In the genomic region with DNA sequence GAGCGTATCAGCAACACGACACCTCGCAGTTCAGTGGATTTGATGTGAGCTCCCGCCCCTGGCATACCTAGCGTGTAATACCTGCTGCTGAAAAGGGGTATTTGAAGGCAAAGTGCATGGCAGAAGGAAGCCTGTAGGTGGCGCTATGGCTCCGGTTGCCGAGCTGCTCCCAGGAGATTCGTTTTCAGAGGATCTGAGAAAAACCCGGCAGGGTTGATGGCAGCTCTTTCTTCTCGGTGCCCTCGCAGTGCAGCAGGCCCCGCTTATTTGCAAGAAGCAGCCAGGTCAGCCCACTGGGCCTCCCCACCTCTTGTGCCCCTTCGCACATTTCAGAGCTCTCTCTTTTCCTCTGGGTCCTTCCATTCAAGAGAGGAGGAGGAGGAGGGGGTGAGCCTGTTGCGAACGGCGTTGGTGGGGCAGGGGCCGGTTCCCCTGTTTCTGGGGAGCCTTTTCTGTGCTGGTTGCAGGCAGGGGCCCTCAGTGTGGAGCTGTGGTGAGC, we compare ENCODE assay signal across 2 cellular contexts.
A peak's percentile ranks its signal among the peaks of the same experiment; 100 is the strongest.
TF ChIP-seq lines count a peak whose summit lies in the region.

No MANE protein-coding gene starts in this region.

TF ChIP-seq in HEK293, 187 proteins besides CTCF, POLR2A, EP300 and RAD21 (continued from another document):
- TF ChIP-seq ZNF530 (tag by site-specific recombination; IDR thresholded peaks at IDR 0.05; ENCODE audit: low read depth) (no peak), ZNF660 (tag by site-specific recombination; IDR thresholded peaks at IDR 0.05) (peak; percentile 43; the same call in 1 of the 2 replicates), BCL11A (tag by site-specific recombination; IDR thresholded peaks at IDR 0.05; ENCODE audit: low read depth) (no peak), ZNF501 (tag by site-specific recombination; IDR thresholded peaks at IDR 0.05) (no peak), ZNF416 (tag by site-specific recombination; IDR thresholded peaks at IDR 0.05) (no peak), ZNF184 (tag by site-specific recombination; IDR thresholded peaks at IDR 0.05) (no peak), ZBTB17 (tag by site-specific recombination; IDR thresholded peaks at IDR 0.05) (peak; percentile 43; the same call in 1 of the 2 replicates)
TF ChIP-seq in HEK293: peak in this region for 6.

TF ChIP-seq in HepG2, 621 proteins besides CTCF, POLR2A, EP300 and RAD21 (continued from another document):
- TF ChIP-seq, protein P1, sequence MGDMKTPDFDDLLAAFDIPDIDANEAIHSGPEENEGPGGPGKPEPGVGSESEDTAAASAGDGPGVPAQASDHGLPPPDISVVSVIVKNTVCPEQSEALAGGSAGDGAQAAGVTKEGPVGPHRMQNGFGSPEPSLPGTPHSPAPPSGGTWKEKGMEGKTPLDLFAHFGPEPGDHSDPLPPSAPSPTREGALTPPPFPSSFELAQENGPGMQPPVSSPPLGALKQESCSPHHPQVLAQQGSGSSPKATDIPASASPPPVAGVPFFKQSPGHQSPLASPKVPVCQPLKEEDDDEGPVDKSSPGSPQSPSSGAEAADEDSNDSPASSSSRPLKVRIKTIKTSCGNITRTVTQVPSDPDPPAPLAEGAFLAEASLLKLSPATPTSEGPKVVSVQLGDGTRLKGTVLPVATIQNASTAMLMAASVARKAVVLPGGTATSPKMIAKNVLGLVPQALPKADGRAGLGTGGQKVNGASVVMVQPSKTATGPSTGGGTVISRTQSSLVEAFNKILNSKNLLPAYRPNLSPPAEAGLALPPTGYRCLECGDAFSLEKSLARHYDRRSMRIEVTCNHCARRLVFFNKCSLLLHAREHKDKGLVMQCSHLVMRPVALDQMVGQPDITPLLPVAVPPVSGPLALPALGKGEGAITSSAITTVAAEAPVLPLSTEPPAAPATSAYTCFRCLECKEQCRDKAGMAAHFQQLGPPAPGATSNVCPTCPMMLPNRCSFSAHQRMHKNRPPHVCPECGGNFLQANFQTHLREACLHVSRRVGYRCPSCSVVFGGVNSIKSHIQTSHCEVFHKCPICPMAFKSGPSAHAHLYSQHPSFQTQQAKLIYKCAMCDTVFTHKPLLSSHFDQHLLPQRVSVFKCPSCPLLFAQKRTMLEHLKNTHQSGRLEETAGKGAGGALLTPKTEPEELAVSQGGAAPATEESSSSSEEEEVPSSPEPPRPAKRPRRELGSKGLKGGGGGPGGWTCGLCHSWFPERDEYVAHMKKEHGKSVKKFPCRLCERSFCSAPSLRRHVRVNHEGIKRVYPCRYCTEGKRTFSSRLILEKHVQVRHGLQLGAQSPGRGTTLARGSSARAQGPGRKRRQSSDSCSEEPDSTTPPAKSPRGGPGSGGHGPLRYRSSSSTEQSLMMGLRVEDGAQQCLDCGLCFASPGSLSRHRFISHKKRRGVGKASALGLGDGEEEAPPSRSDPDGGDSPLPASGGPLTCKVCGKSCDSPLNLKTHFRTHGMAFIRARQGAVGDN (CRISPR knock-in tag; IDR thresholded peaks at IDR 0.05): peak; percentile 25; the same call in 1 of the 2 replicates
- no peak for TF ChIP-seq ARNT (IDR thresholded peaks at IDR 0.05)
- TF ChIP-seq ZNF776 (CRISPR knock-in tag; IDR thresholded peaks at IDR 0.05): no peak
- TF ChIP-seq PITX1 (CRISPR knock-in tag; IDR thresholded peaks at IDR 0.05): peak; percentile 36; the same call in 1 of the 2 replicates
- peak; percentile 92 for TF ChIP-seq STAG1 (CRISPR knock-in tag; IDR thresholded peaks at IDR 0.05)
- no peak for TF ChIP-seq ADNP (CRISPR knock-in tag; IDR thresholded peaks at IDR 0.05)
- no peak for TF ChIP-seq ZSCAN22 (CRISPR knock-in tag; IDR thresholded peaks at IDR 0.05)
- TF ChIP-seq, protein P2, sequence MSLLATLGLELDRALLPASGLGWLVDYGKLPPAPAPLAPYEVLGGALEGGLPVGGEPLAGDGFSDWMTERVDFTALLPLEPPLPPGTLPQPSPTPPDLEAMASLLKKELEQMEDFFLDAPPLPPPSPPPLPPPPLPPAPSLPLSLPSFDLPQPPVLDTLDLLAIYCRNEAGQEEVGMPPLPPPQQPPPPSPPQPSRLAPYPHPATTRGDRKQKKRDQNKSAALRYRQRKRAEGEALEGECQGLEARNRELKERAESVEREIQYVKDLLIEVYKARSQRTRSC (CRISPR knock-in tag; IDR thresholded peaks at IDR 0.05; ENCODE audit: low read depth): no peak
- TF ChIP-seq, protein P3, sequence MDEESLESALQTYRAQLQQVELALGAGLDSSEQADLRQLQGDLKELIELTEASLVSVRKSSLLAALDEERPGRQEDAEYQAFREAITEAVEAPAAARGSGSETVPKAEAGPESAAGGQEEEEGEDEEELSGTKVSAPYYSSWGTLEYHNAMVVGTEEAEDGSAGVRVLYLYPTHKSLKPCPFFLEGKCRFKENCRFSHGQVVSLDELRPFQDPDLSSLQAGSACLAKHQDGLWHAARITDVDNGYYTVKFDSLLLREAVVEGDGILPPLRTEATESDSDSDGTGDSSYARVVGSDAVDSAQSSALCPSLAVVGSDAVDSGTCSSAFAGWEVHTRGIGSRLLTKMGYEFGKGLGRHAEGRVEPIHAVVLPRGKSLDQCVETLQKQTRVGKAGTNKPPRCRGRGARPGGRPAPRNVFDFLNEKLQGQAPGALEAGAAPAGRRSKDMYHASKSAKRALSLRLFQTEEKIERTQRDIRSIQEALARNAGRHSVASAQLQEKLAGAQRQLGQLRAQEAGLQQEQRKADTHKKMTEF (CRISPR knock-in tag; IDR thresholded peaks at IDR 0.05): no peak
- 0 out of 2 replicates have a peak, but pooled peaks have one; percentile 28 for TF ChIP-seq ZNF556 (CRISPR knock-in tag; IDR thresholded peaks at IDR 0.05; ENCODE audit: borderline replicate concordance)
- TF ChIP-seq SMARCE1 (IDR thresholded peaks at IDR 0.05; ENCODE audit: borderline replicate concordance): no peak
- peak; percentile 47; the same call in 1 of the 2 replicates for TF ChIP-seq SALL1 (CRISPR knock-in tag; IDR thresholded peaks at IDR 0.05)
- TF ChIP-seq ZNF567 (CRISPR knock-in tag; IDR thresholded peaks at IDR 0.05; ENCODE audit: borderline replicate concordance): no peak
- no peak for TF ChIP-seq GABPB1 (CRISPR knock-in tag; IDR thresholded peaks at IDR 0.05)
- TF ChIP-seq KDM4B (CRISPR knock-in tag; IDR thresholded peaks at IDR 0.05): no peak
- no peak for TF ChIP-seq ZNF563 (CRISPR knock-in tag; IDR thresholded peaks at IDR 0.05)
